16 cellular contexts compared by ENCODE assay signal in genomic region chr3:133870822-133871221, GRCh38. TPM values are rescaled to one million over a fixed set of nuclear protein-coding genes. Genes with fewer than 3 reads are reported as not detected.
DNase-seq lines count a peak whose midpoint lies in the region; ATAC-seq, FAIRE-seq and TF ChIP-seq lines count a peak whose summit lies in the region.
"Had no signal": no experiment of that assay in that cellular context is flagged by ENCODE, and none has a peak within 500 bp of the region (broad histone marks: within the 10 kb centered on the region; RNA-seq: fewer than 3 reads in every experiment).

No MANE protein-coding gene starts in this region.

- H3K36me3 ChIP-seq in kidney (ENCODE audit: control insufficient read depth in 1 of 2, insufficient read depth in 2 of 2, low read length in 2 of 2) (no peaks in the 10 kb centered on the region), lower lobe of right lung (no peaks in the 10 kb centered on the region)

- H3K4me3 ChIP-seq in kidney (ENCODE audit: low read length in 2 of 2) (no peak overlapping the region), lower lobe of right lung (no peak overlapping the region)
- H3K4me3 ChIP-seq: GM23248 had no signal

- peaks cover 0 to 2% of the 10 kb centered on the region in 2 donors for H3K4me1 ChIP-seq in kidney (ENCODE audit: control insufficient read depth in 1 of 2, insufficient read depth in 1 of 2, low read depth in 1 of 2, low read length in 2 of 2)
- no peaks in the 10 kb centered on the region for H3K4me1 ChIP-seq in lower lobe of right lung

- peak overlapping the region; percentile 47 for H3K27ac ChIP-seq in cingulate gyrus (ENCODE audit: low read depth, low read length)
- H3K27ac ChIP-seq in kidney (ENCODE audit: low read depth in 2 of 2, low read length in 2 of 2) = no peak overlapping the region
- H3K27ac ChIP-seq in lower lobe of right lung = no peak overlapping the region
- H3K27ac ChIP-seq: GM23248 had no signal

- ATAC-seq in lower lobe of right lung (no peak), GM21786 (IDR thresholded peaks at IDR 0.05; ENCODE audit: unreplicated experiment) (no peak)

- DNase-seq in kidney (peak; percentile 38), posterior vena cava (ENCODE audit: low spot score) (peak; percentile 58), lower lobe of right lung (no peak), anterior cingulate cortex (lab: John Stamatoyannopoulos, UW) (no peak)
- DNase-seq: CD4-positive, alpha-beta memory T cell; COR-L47; DMS153; DND-41; GM23248; H7; HCEC 1CT had no signal

- TF ChIP-seq CTCF in kidney (IDR thresholded peaks at IDR 0.05; ENCODE audit: borderline replicate concordance, extremely low read depth, insufficient read depth) (no peak), lower lobe of right lung (IDR thresholded peaks at IDR 0.05) (no peak)

- no peaks in the 10 kb centered on the region for H3K9me3 ChIP-seq in kidney (ENCODE audit: control insufficient read depth in 1 of 2, low read length in 2 of 2)
- no peaks in the 10 kb centered on the region for H3K9me3 ChIP-seq in lower lobe of right lung

- no peak for FAIRE-seq in kidney (lab: Jason Lieb, UNC)
- FAIRE-seq: G401.6, GM12892, H1 had no signal

- H3K9ac ChIP-seq in kidney (ENCODE audit: low read length in 2 of 2) = no peak overlapping the region
- H3K9ac ChIP-seq: GM23248 had no signal

- intact Hi-C loops in kidney (cut with DNase I) (no loop called here), posterior vena cava (cut with DNase I) (no loop called here), lower lobe of right lung (cut with DNase I) (no loop called here)

- no peaks in the 10 kb centered on the region for H3K27me3 ChIP-seq in lower lobe of right lung (ENCODE audit: low read depth)

RNA-seq across cellular contexts. Expression of gene RAB6B, which starts 24.9 kb away (rescaled TPM):
- 17.7 TPM for total RNA-seq in kidney
- polyA plus RNA-seq in kidney (ENCODE audit: insufficient read depth, low read depth, low replicate concordance) = 6.6 TPM
- 1 to 10 TPM; 6.9 to 8.9 TPM for total RNA-seq in posterior vena cava
- 5.5 TPM for total RNA-seq in lower lobe of right lung

Comparison
In these comparisons a context has a peak if more than half of its experiments do, and no peak if none do; other contexts are left out.
1. DNase-seq: peak in kidney (single experiment) and posterior vena cava (single experiment); none in lower lobe of right lung (single experiment) and anterior cingulate cortex (0 of 58).